23 cellular contexts compared by ENCODE assay signal in genomic region chr4:106695846-106696245, GRCh38.
"Had no signal": no experiment of that assay in that cellular context is flagged by ENCODE, and none has a peak within 500 bp of the region (broad histone marks: within the 10 kb centered on the region; RNA-seq: fewer than 3 reads in every experiment).

No MANE protein-coding gene starts in this region.

- H2AFZ ChIP-seq: hepatocyte had no signal

- H3K27ac ChIP-seq: hepatocyte, left ventricle myocardium inferior, neutrophil, suprapubic skin had no signal

- ATAC-seq: activated CD8-positive, alpha-beta T cell treated with anti-CD3 and anti-CD28 coated beads, Interleukin-2, amount 10 ng/mL, durations not matched to agents 7 days and 5 days; activated T-cell treated with anti-CD3 and anti-CD28 coated beads, Interleukin-2, amount 50 U/mL, for 72 hours; mucosa of descending colon; naive thymus-derived CD4-positive, alpha-beta T cell had no signal

- H3K4me1 ChIP-seq: left ventricle myocardium inferior, suprapubic skin had no signal

- H3K27ac Mint-ChIP-seq: activated CD4-positive, alpha-beta T cell treated with anti-CD3 and anti-CD28 coated beads, Interleukin-2, amount 10 ng/mL, durations not matched to agents 24 days and 14 days; activated CD8-positive, alpha-beta T cell treated with anti-CD3 and anti-CD28 coated beads, Interleukin-2, amount 10 ng/mL, durations not matched to agents 7 days and 5 days; activated naive CD8-positive, alpha-beta T cell treated with anti-CD3 and anti-CD28 coated beads for 36 hours; activated T-cell treated with anti-CD3 and anti-CD28 coated beads, Interleukin-2, amount 50 U/mL, for 72 hours; memory B cell; naive thymus-derived CD4-positive, alpha-beta T cell had no signal

- H3K36me3 Mint-ChIP-seq: activated naive CD8-positive, alpha-beta T cell treated with anti-CD3 and anti-CD28 coated beads for 36 hours; memory B cell; naive thymus-derived CD4-positive, alpha-beta T cell had no signal

- H3K4me1 Mint-ChIP-seq: activated CD4-positive, alpha-beta T cell treated with anti-CD3 and anti-CD28 coated beads, Interleukin-2, amount 10 ng/mL, durations not matched to agents 24 days and 14 days; activated naive CD8-positive, alpha-beta T cell treated with anti-CD3 and anti-CD28 coated beads for 36 hours; memory B cell had no signal

- H3K36me3 ChIP-seq: left ventricle myocardium inferior, neutrophil, suprapubic skin had no signal

- H3K27me3 Mint-ChIP-seq: activated CD4-positive, alpha-beta T cell treated with anti-CD3 and anti-CD28 coated beads, Interleukin-2, amount 10 ng/mL, durations not matched to agents 24 days and 14 days; activated naive CD8-positive, alpha-beta T cell treated with anti-CD3 and anti-CD28 coated beads for 36 hours; memory B cell; naive thymus-derived CD4-positive, alpha-beta T cell had no signal

- DNase-seq: activated CD4-positive, alpha-beta T cell treated with anti-CD3 and anti-CD28 coated beads, Interleukin-2, amount 10 ng/mL, durations not matched to agents 24 days and 14 days; activated CD4-positive, CD25-positive, alpha-beta regulatory T cell; activated CD8-positive, alpha-beta memory T cell treated with anti-CD3 and anti-CD28 coated beads, Interleukin-2, amount 50 U/mL, for 4 hours; activated CD8-positive, alpha-beta T cell treated with anti-CD3 and anti-CD28 coated beads, Interleukin-2, amount 10 ng/mL, durations not matched to agents 7 days and 5 days; activated gamma-delta T cell treated with Interleukin-2 at 50 U/mL for 16 hours; activated naive CD8-positive, alpha-beta T cell treated with anti-CD3 and anti-CD28 coated beads for 36 hours; activated T-cell treated with anti-CD3 and anti-CD28 coated beads, Interleukin-2, amount 50 U/mL, for 72 hours; anterior cingulate cortex; erythroblast; kidney; left ventricle myocardium inferior; mucosa of descending colon; naive thymus-derived CD4-positive, alpha-beta T cell; posterior cingulate gyrus; retina; stimulated activated CD4-positive, alpha-beta T cell treated with anti-CD3 and anti-CD28 coated beads, Interleukin-15, amount 100 ng/mL, for 24 hours; stimulated activated CD4-positive, alpha-beta T cell treated with anti-CD3 and anti-CD28 coated beads, Interleukin-4, amount 100 ng/mL, for 1 hour; stimulated activated naive CD4-positive, alpha-beta T cell treated with Interleukin-2 at 50 U/mL for 16 hours; trophoblast cell had no signal

- H3K4me2 ChIP-seq: hepatocyte had no signal

- H3K9me3 ChIP-seq: mucosa of descending colon, neutrophil, suprapubic skin had no signal

- FAIRE-seq: kidney had no signal

- H3K27me3 ChIP-seq: hepatocyte, neutrophil, suprapubic skin had no signal

- H3K4me3 ChIP-seq: hepatocyte, left ventricle myocardium inferior, mucosa of descending colon, suprapubic skin had no signal

- H3K79me2 ChIP-seq: hepatocyte had no signal

- H3K4me3 Mint-ChIP-seq: activated CD4-positive, alpha-beta T cell treated with anti-CD3 and anti-CD28 coated beads, Interleukin-2, amount 10 ng/mL, durations not matched to agents 24 days and 14 days; activated CD8-positive, alpha-beta T cell treated with anti-CD3 and anti-CD28 coated beads, Interleukin-2, amount 10 ng/mL, durations not matched to agents 7 days and 5 days; activated naive CD8-positive, alpha-beta T cell treated with anti-CD3 and anti-CD28 coated beads for 36 hours; activated T-cell treated with anti-CD3 and anti-CD28 coated beads, Interleukin-2, amount 50 U/mL, for 72 hours; memory B cell; naive thymus-derived CD4-positive, alpha-beta T cell had no signal
